In the genomic region with DNA sequence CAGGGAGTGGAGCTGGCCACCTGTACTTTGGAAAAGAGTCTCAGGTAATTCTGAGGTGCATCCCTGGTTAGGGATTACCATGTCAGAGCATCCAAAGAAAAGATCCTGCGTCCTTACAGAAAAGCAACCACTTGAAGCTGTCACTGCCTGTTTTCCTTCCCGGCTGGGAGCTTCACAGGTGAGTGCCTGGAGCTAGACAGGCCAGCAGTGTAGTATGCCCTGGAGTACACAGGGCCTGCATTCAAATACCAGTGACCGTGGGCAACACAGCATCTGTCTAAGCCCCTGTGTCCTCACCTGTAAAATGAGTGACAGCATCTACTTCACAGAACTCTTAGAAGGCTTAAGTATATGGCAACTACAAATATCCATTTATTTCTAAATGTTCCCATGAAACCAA, we compare ENCODE assay signal across 23 cellular contexts. TPM values are rescaled to one million over a fixed set of nuclear protein-coding genes. Genes with fewer than 3 reads are reported as not detected.
"Had no signal": no experiment of that assay in that cellular context is flagged by ENCODE, and none has a peak within 500 bp of the region (broad histone marks: within the 10 kb centered on the region; RNA-seq: fewer than 3 reads in every experiment).

No MANE protein-coding gene starts in this region.

- H3K36me3 ChIP-seq: colonic mucosa, gastrocnemius medialis, left lung had no signal

- H3K27me3 Mint-ChIP-seq: dendritic cell treated with granulocyte-macrophage colony-stimulating factor and Interleukin-4, amounts not matched to agents 40 ng/mL and 50 ng/mL, for 4 days had no signal

- H3K4me3 Mint-ChIP-seq: dendritic cell treated with granulocyte-macrophage colony-stimulating factor and Interleukin-4, amounts not matched to agents 40 ng/mL and 50 ng/mL, for 4 days; effector memory CD8-positive, alpha-beta T cell; immature natural killer cell; mesothelial cell of epicardium; naive thymus-derived CD4-positive, alpha-beta T cell had no signal

- ATAC-seq: effector memory CD8-positive, alpha-beta T cell; gastrocnemius medialis; heart right ventricle; left cardiac atrium; left lung; left ventricle myocardium superior; lower lobe of right lung; naive thymus-derived CD4-positive, alpha-beta T cell had no signal

- H3K4me1 Mint-ChIP-seq: immature natural killer cell; mesothelial cell of epicardium; naive thymus-derived CD4-positive, alpha-beta T cell had no signal

- H3K36me3 Mint-ChIP-seq: immature natural killer cell; naive thymus-derived CD4-positive, alpha-beta T cell had no signal

- H3K4me1 ChIP-seq: colonic mucosa, esophagus muscularis mucosa, gastrocnemius medialis, left lung, lower lobe of right lung had no signal

- H3K27ac ChIP-seq: colonic mucosa, esophagus muscularis mucosa, gastrocnemius medialis, heart right ventricle, left lung, lower lobe of right lung had no signal

- H3K4me3 ChIP-seq: colonic mucosa, esophagus muscularis mucosa, gastrocnemius medialis, heart right ventricle, left lung, lower lobe of right lung had no signal

- H3K9me3 Mint-ChIP-seq: effector memory CD8-positive, alpha-beta T cell; immature natural killer cell; mesothelial cell of epicardium had no signal

- DNase-seq: colonic mucosa; cortex of kidney; effector CD8-positive, alpha-beta T cell; effector memory CD8-positive, alpha-beta T cell; foreskin melanocyte; gastrocnemius medialis; glutamatergic neuron; head of caudate nucleus; heart right ventricle; hippocampal formation; immature natural killer cell; islet precursor cell; kidney; kidney glomerular epithelial cell; left cardiac atrium; left lung; left ventricle myocardium superior; lower lobe of right lung; mesenchymal stem cell; naive thymus-derived CD4-positive, alpha-beta T cell had no signal

- H3K27me3 ChIP-seq: colonic mucosa, esophagus muscularis mucosa, gastrocnemius medialis, heart right ventricle, left lung had no signal

- H3K27ac Mint-ChIP-seq: dendritic cell treated with granulocyte-macrophage colony-stimulating factor and Interleukin-4, amounts not matched to agents 40 ng/mL and 50 ng/mL, for 4 days; effector memory CD8-positive, alpha-beta T cell; immature natural killer cell; mesothelial cell of epicardium; naive thymus-derived CD4-positive, alpha-beta T cell had no signal

- H3K9me3 ChIP-seq: colonic mucosa, esophagus muscularis mucosa, gastrocnemius medialis, heart right ventricle, left lung, lower lobe of right lung had no signal

RNA-seq across cellular contexts. Expression of gene DZIP1, which starts 29.0 kb away (rescaled TPM):
- total RNA-seq: naive thymus-derived CD4-positive, alpha-beta T cell had no signal
